28 cellular contexts compared by ENCODE assay signal in the genomic region with DNA sequence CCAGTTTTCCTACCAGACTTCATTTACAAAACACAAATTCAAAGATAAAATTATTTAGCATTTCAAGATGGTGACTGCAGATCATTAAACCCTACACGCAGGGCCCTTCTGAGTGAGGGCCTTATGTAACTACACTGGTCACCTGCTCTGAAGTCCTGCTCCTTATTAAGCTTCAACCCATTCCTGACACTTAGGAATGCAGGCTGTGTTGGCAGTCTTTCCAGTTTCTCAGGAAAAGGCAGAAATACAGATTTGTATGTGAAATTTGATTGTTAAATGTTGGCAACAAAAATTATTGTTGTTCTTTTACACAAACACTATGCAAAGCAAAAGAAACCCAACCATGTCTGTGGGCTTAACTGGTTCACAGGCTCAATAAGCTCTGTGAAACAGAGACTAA.
"Had no signal": no experiment of that assay in that cellular context is flagged by ENCODE, and none has a peak within 500 bp of the region (broad histone marks: within the 10 kb centered on the region; RNA-seq: fewer than 3 reads in every experiment).

No MANE protein-coding gene starts in this region.

- H3K27ac ChIP-seq: brain microvascular endothelial cell, Peyer's patch, WERI-Rb-1 had no signal

- H3K36me3 ChIP-seq: brain microvascular endothelial cell, MG63, Peyer's patch, WERI-Rb-1 had no signal

- H3K4me3 ChIP-seq: MG63, Peyer's patch had no signal

- ATAC-seq: activated CD8-positive, alpha-beta memory T cell treated with anti-CD3 and anti-CD28 coated beads, Interleukin-2, amount 10 ng/mL, durations not matched to agents 7 days and 5 days; activated naive CD8-positive, alpha-beta T cell treated with anti-CD3 and anti-CD28 coated beads, Interleukin-2, amount 50 U/mL, for 24 hours had no signal

- DNase-seq: activated CD4-positive, alpha-beta memory T cell treated with anti-CD3 and anti-CD28 coated beads, Interleukin-2, amount 10 ng/mL, durations not matched to agents 7 days and 5 days; activated CD4-positive, alpha-beta T cell treated with anti-CD3 and anti-CD28 coated beads for 1 hour; activated CD4-positive, alpha-beta T cell treated with anti-CD3 and anti-CD28 coated beads for 48 hours; activated CD4-positive, CD25-positive, alpha-beta regulatory T cell; activated CD8-positive, alpha-beta memory T cell treated with anti-CD3 and anti-CD28 coated beads for 24 hours; activated CD8-positive, alpha-beta memory T cell treated with anti-CD3 and anti-CD28 coated beads, Interleukin-2, amount 10 ng/mL, durations not matched to agents 7 days and 5 days; activated CD8-positive, alpha-beta memory T cell treated with anti-CD3 and anti-CD28 coated beads, Interleukin-2, amount 50 U/mL, for 48 hours; activated effector memory CD4-positive, alpha-beta T cell treated with Interleukin-2 at 50 U/mL for 16 hours; activated naive CD4-positive, alpha-beta T cell treated with anti-CD3 and anti-CD28 coated beads, Interleukin-2, amount 10 ng/mL, durations not matched to agents 7 days and 5 days; activated naive CD8-positive, alpha-beta T cell treated with anti-CD3 and anti-CD28 coated beads, Interleukin-2, amount 50 U/mL, for 24 hours; activated T-cell treated with anti-CD3 and anti-CD28 coated beads, Interleukin-2, amount 50 U/mL, for 48 hours; brain microvascular endothelial cell; Karpas-422; KBM-7; MG63; NCI-H1048; NCI-H1436 treated with DMSO at 0.1 percent for 48 hours; NCI-H2029; NCI-H345; NCI-H524 treated with DMSO at 0.1 percent for 48 hours; Peyer's patch; RPMI8226; SHP77 treated with DMSO at 0.1 percent for 48 hours; SW 1271; T-helper 1 cell; T-helper 2 cell; T-helper 9 cell; WERI-Rb-1 had no signal

- H3K27me3 ChIP-seq: brain microvascular endothelial cell, MG63, Peyer's patch had no signal

- H3K4me1 ChIP-seq: Peyer's patch had no signal

- H3K9me3 ChIP-seq: MG63, Peyer's patch had no signal
